In the genomic region with DNA sequence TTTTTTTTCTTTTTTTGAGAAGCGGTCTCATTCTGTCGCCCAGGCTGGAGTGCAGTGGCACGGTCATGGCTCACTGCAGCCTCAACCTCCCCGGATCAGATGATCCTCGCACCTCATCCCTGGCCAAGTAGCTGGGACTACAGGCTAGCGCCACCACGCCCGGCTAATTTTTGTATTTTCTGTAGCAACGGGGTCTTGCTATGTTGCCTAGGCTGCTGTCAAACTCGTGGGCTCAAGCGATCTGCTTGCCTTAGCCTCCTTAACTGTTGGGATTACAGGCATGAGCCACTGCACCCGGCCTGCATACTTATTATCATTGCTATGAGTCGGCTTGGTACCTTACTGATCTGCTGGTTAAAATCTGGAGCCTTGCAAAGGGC, we compare ENCODE assay signal across 8 cellular contexts. TPM values are rescaled to one million over a fixed set of nuclear protein-coding genes. Genes with fewer than 3 reads are reported as not detected.
DNase-seq lines count a peak whose midpoint lies in the region; ATAC-seq and TF ChIP-seq lines count a peak whose summit lies in the region.

No MANE protein-coding gene starts in this region.

- CTCF ChIA-PET in OCI-LY7 (lab: Charles Lee; ENCODE audit: unreplicated experiment): interaction anchor here (0.6 kb wide), 1 partner anchor 40 kb away, joined by 3 read pairs; no protein-coding TSS in a partner anchor
- CTCF ChIA-PET in mammary epithelial cell (lab: Charles Lee; ENCODE audit: low non-redundant PET): no interaction called here

- H3K4me2 ChIP-seq in OCI-LY7 (ENCODE audit: low read length) (peak overlapping the region; percentile 92), mammary epithelial cell (ENCODE audit: insufficient read depth, low read depth, low read length) (peak overlapping the region; percentile 86)

- H3K9me3 ChIP-seq in OCI-LY7 (ENCODE audit: low read length): no peaks in the 10 kb centered on the region; the same call in 1 of the 2 replicates
- no peaks in the 10 kb centered on the region for H3K9me3 ChIP-seq in mammary epithelial cell (replicated peaks; ENCODE audit: insufficient read depth, low read length)
- H3K9me3 ChIP-seq in testis: no peaks in the 10 kb centered on the region

- no peak for ATAC-seq in GM21737 (IDR thresholded peaks at IDR 0.05; ENCODE audit: unreplicated experiment)

- peak overlapping the region; percentile 59 for H3K9ac ChIP-seq in mammary epithelial cell (ENCODE audit: insufficient read depth, low read length)

- H3K36me3 ChIP-seq in OCI-LY7 (ENCODE audit: insufficient read depth, low read length): peaks cover 68% of the 10 kb centered on the region
- H3K36me3 ChIP-seq in mammary epithelial cell (ENCODE audit: insufficient read depth, low read length): peaks cover 25% of the 10 kb centered on the region
- no peaks in the 10 kb centered on the region for H3K36me3 ChIP-seq in testis (ENCODE audit: low read depth, missing control alignments)

- POLR2A ChIA-PET in OCI-LY7 (lab: Charles Lee): interaction anchor here (1.5 kb wide), 1 partner anchor 13 kb away, joined by 4 read pairs; no protein-coding TSS in a partner anchor

- no TSS peak for BruUV-seq in OCI-LY7 (replicated peaks; lab: Mats Ljungman, UMichigan)
- BruUV-seq in mammary epithelial cell (replicated peaks; lab: Mats Ljungman, UMichigan): no TSS peak

- peaks cover 80% of the 10 kb centered on the region for H3K79me2 ChIP-seq in OCI-LY7 (ENCODE audit: insufficient read depth, low read depth, low read length)
- H3K79me2 ChIP-seq in mammary epithelial cell (ENCODE audit: insufficient read depth, low read length): peaks cover 53% of the 10 kb centered on the region

- peak; percentile 24 for DNase-seq in NCI-H748 (lab: John Stamatoyannopoulos, UW; ENCODE audit: unreplicated experiment)
- DNase-seq in NCI-H748 treated with DMSO at 0.1 percent for 48 hours (lab: John Stamatoyannopoulos, UW): no peak
- peak; percentile 52 for DNase-seq in OCI-LY7 (ENCODE audit: low spot score)
- peak; percentile 15 for DNase-seq in mammary epithelial cell
- DNase-seq in lower leg skin (ENCODE audit: low spot score in 2 of 2): no peak
- DNase-seq in testis: peak; percentile 20
- no peak for DNase-seq in DMS153 (lab: John Stamatoyannopoulos, UW)

- peaks cover 69% of the 10 kb centered on the region for H3K4me1 ChIP-seq in OCI-LY7 (ENCODE audit: insufficient read depth, low read length, poor library complexity, severe bottlenecking)
- H3K4me1 ChIP-seq in mammary epithelial cell (ENCODE audit: insufficient read depth, low read length): peaks cover 35% of the 10 kb centered on the region
- H3K4me1 ChIP-seq in testis: peaks cover 25% of the 10 kb centered on the region

- H3K9me2 ChIP-seq in OCI-LY7 (ENCODE audit: insufficient read depth, low read length): no peaks in the 10 kb centered on the region

- no peaks in the 10 kb centered on the region for H3K27me3 ChIP-seq in mammary epithelial cell (ENCODE audit: insufficient read depth, low read length)
- H3K27me3 ChIP-seq in testis: no peaks in the 10 kb centered on the region

- H4K20me1 ChIP-seq in OCI-LY7 (ENCODE audit: insufficient read depth, low read length) (peaks cover 32% of the 10 kb centered on the region), mammary epithelial cell (ENCODE audit: insufficient read depth, low read length) (peaks cover 5% of the 10 kb centered on the region)

- intact Hi-C loops in OCI-LY7 (cut with micrococcal nuclease; ENCODE audit: unreplicated experiment): no loop called here
- intact Hi-C loops in mammary epithelial cell (cut with micrococcal nuclease): loop anchor here (5.0 kb wide), 1 partner anchor 47 kb away; no protein-coding TSS in a partner anchor
- intact Hi-C loops in lower leg skin (cut with DNase I; ENCODE audit: low total_unique reads): no loop called here
- intact Hi-C loops in testis (cut with DNase I; ENCODE audit: low total_unique reads): no loop called here

- no peak for TF ChIP-seq POLR2A in lower leg skin (IDR thresholded peaks at IDR 0.05)
- no peak for TF ChIP-seq POLR2A in testis (IDR thresholded peaks at IDR 0.05)

- H2AFZ ChIP-seq in OCI-LY7 (ENCODE audit: low read length): peak overlapping the region; percentile 54; the same call in 1 of the 2 replicates
- H2AFZ ChIP-seq in mammary epithelial cell (ENCODE audit: low read depth, low read length): peak overlapping the region; percentile 68

- peak overlapping the region; percentile 92 for H3K27ac ChIP-seq in OCI-LY7 (ENCODE audit: low read depth, low read length, poor library complexity, severe bottlenecking)
- peak overlapping the region; percentile 95 for H3K27ac ChIP-seq in mammary epithelial cell (ENCODE audit: insufficient read depth, low read depth, low read length)
- H3K27ac ChIP-seq in testis: peak overlapping the region; percentile 58 to 77

- dilution Hi-C loops in mammary epithelial cell (cut with HindIII; ENCODE audit: low sequenced_read_pairs): no loop called here

- TF ChIP-seq CTCF in OCI-LY7 (conservative IDR thresholded peaks at IDR 0.05; ENCODE audit: low read length): no peak
- no peak for TF ChIP-seq CTCF in mammary epithelial cell (conservative IDR thresholded peaks at IDR 0.05 in 1 of 2, IDR thresholded peaks at IDR 0.05 in 1 of 2; ENCODE audit: extremely low read depth in 1 of 2, insufficient read depth in 1 of 2, low read depth in 1 of 2, low read length in 2 of 2)
- no peak for TF ChIP-seq CTCF in lower leg skin (IDR thresholded peaks at IDR 0.05)
- TF ChIP-seq CTCF in testis (IDR thresholded peaks at IDR 0.05): no peak

- WGBS in mammary epithelial cell (ENCODE audit: low coverage, missing lambda C conversion rate): 7% methylated on average over 13 of the region's 13 CpGs
- WGBS in lower leg skin, 2 donors: 16 to 17% methylated on average over 13 of the region's 13 CpGs
- WGBS in testis, 2 donors: 7 to 15% methylated on average over 13 of the region's 13 CpGs

- in situ Hi-C loops in mammary epithelial cell (cut with MboI; ENCODE audit: low sequenced_read_pairs in 2 of 2): loop anchor here in 1 of 2 donors (10.0 kb wide), 1 partner anchor 49 kb away; no protein-coding TSS in a partner anchor

- H3K4me3 ChIP-seq in OCI-LY7 (ENCODE audit: low read depth, low read length, poor library complexity, severe bottlenecking) (peak overlapping the region; percentile 91), mammary epithelial cell (replicated peaks in 1 of 3; ENCODE audit: insufficient read depth in 1 of 3, low read depth in 2 of 3, low read length in 3 of 3) (peak overlapping the region; percentile 75 to 100 (median 99)), lower leg skin (ENCODE audit: low read depth, poor library complexity, severe bottlenecking) (peak overlapping the region; percentile 32), testis (peak overlapping the region; percentile 62 to 73)

RNA-seq across cellular contexts. Expression of gene IARS1, which starts 0.8 kb away (rescaled TPM):
- total RNA-seq in OCI-LY7 (2014; rRNA removed; shearing (Covaris generic)): 352 and 392 TPM in 2 replicates
- total RNA-seq in OCI-LY7 (2022): 330 and 336 TPM in 2 replicates
- total RNA-seq in mammary epithelial cell: 100 to 1,000 TPM; 240 to 401 TPM
- 67.3 TPM for polyA plus RNA-seq in mammary epithelial cell
- 401 TPM for polyA minus RNA-seq in mammary epithelial cell
- 10 to 100 TPM; 39.3 to 54.9 (median 46.7) TPM for total RNA-seq in lower leg skin
- total RNA-seq in testis: 100 to 1,000 TPM; 112 to 143 TPM
- 57.2 TPM for polyA plus RNA-seq in testis (ENCODE audit: insufficient read depth, low read depth, low replicate concordance)

RNA-seq across cellular contexts. Expression of gene NOL8, which starts 30.9 kb away (rescaled TPM):
- 29.3 and 30.1 TPM in 2 replicates for total RNA-seq in OCI-LY7 (2014; rRNA removed; shearing (Covaris generic))
- total RNA-seq in OCI-LY7 (2022): 61.2 and 63.6 TPM in 2 replicates
- total RNA-seq in mammary epithelial cell: 10 to 100 TPM; 21.8 to 42.4 TPM
- polyA plus RNA-seq in mammary epithelial cell: 13.7 TPM
- 14.5 TPM for polyA minus RNA-seq in mammary epithelial cell
- 10 to 100 TPM; 20.4 to 40.8 (median 21.9) TPM for total RNA-seq in lower leg skin
- 10 to 100 TPM; 46.0 to 60.5 TPM for total RNA-seq in testis
- 12.5 TPM for polyA plus RNA-seq in testis (ENCODE audit: insufficient read depth, low read depth, low replicate concordance)

RNA-seq across cellular contexts. Expression of gene CENPP, which starts 31.5 kb away (rescaled TPM):
- total RNA-seq in OCI-LY7 (2014; rRNA removed; shearing (Covaris generic)): 30.9 and 42.0 TPM in 2 replicates
- total RNA-seq in OCI-LY7 (2022): 25.4 and 30.4 TPM in 2 replicates
- total RNA-seq in mammary epithelial cell: 1 to 10 TPM; 3.0 to 7.5 TPM
- 4.4 TPM for polyA plus RNA-seq in mammary epithelial cell
- polyA minus RNA-seq in mammary epithelial cell: 2.6 TPM
- 10 to 100 TPM in 2 of 4 donors, 1 to 10 TPM in 2; 7.8 to 28.8 (median 12.2) TPM for total RNA-seq in lower leg skin
- total RNA-seq in testis: 10 to 100 TPM in 1 of 2 donors, 1 to 10 TPM in 1; 8.1 to 12.1 TPM
- polyA plus RNA-seq in testis (ENCODE audit: insufficient read depth, low read depth, low replicate concordance): 9.6 TPM

Comparison
In these comparisons a context has a peak if more than half of its experiments do, and no peak if none do; other contexts are left out.
1. DNase-seq: peak in NCI-H748 (single experiment), OCI-LY7 (single experiment), mammary epithelial cell (single experiment) and testis (single experiment); none in NCI-H748 treated with DMSO at 0.1 percent for 48 hours (single experiment), lower leg skin (0 of 2) and DMS153 (single experiment).
2. H3K4me3 ChIP-seq: peak in every context shown above with its lines; median percentile 99 in mammary epithelial cell; 91 in OCI-LY7; 68 in testis; 32 in lower leg skin.
3. Peak in every context shown above with its lines, with median percentiles within 50 percentile points of each other: H3K27ac ChIP-seq.